Comparison of ENCODE assay signal across 7 cellular contexts in genomic region chr19:3984584-3984907, GRCh38. TPM values are rescaled to one million over a fixed set of nuclear protein-coding genes. Genes with fewer than 3 reads are reported as not detected.
DNase-seq lines count a peak whose midpoint lies in the region.

No MANE protein-coding gene starts in this region.

- peaks cover 23% of the 10 kb centered on the region for H3K4me1 ChIP-seq in HUES48 (ENCODE audit: control insufficient read depth, insufficient read depth, low read length)
- H3K4me1 ChIP-seq in stomach smooth muscle (ENCODE audit: control insufficient read depth, insufficient read depth, low read length): peaks cover 47% of the 10 kb centered on the region

- DNase-seq in activated naive CD8-positive, alpha-beta T cell treated with anti-CD3 and anti-CD28 coated beads for 36 hours: no peak
- no peak for DNase-seq in mesenteric fat pad (ENCODE audit: low spot score)
- DNase-seq in DMS 273 treated with DMSO at 0.1 percent for 48 hours (lab: John Stamatoyannopoulos, UW): no peak
- no peak for DNase-seq in NOMO-1 treated with dmso at 0.1 percent for 144 hours (lab: John Stamatoyannopoulos, UW; ENCODE audit: unreplicated experiment)

- peak overlapping the region; percentile 98 for H3K27ac Mint-ChIP-seq in activated naive CD8-positive, alpha-beta T cell treated with anti-CD3 and anti-CD28 coated beads for 36 hours

- H3K4me3 ChIP-seq in HUES48 (ENCODE audit: low read depth, low read length) (peak overlapping the region; percentile 96), iPS-18c (ENCODE audit: insufficient read depth, low read depth, low read length) (peak overlapping the region; percentile 92), stomach smooth muscle (ENCODE audit: low read length in 2 of 2) (peak overlapping the region; percentile 83 to 95)

- peak overlapping the region; percentile 98 for H3K4me3 Mint-ChIP-seq in activated naive CD8-positive, alpha-beta T cell treated with anti-CD3 and anti-CD28 coated beads for 36 hours

- peaks cover 12% of the 10 kb centered on the region for H3K27me3 Mint-ChIP-seq in activated naive CD8-positive, alpha-beta T cell treated with anti-CD3 and anti-CD28 coated beads for 36 hours

- H3K36me3 Mint-ChIP-seq in activated naive CD8-positive, alpha-beta T cell treated with anti-CD3 and anti-CD28 coated beads for 36 hours: peaks cover 47% of the 10 kb centered on the region

- peak overlapping the region; percentile 98 for H3K9ac ChIP-seq in HUES48 (ENCODE audit: low read depth, low read length)
- peak overlapping the region; percentile 93 to 96 for H3K9ac ChIP-seq in stomach smooth muscle (ENCODE audit: low read length in 2 of 2)

- peaks cover 45% of the 10 kb centered on the region for H3K4me1 Mint-ChIP-seq in activated naive CD8-positive, alpha-beta T cell treated with anti-CD3 and anti-CD28 coated beads for 36 hours

- H3K27ac ChIP-seq in HUES48 (ENCODE audit: low read depth, low read length) (peak overlapping the region; percentile 97), stomach smooth muscle (ENCODE audit: low read length) (peak overlapping the region; percentile 94)

- no peaks in the 10 kb centered on the region for H3K9me3 Mint-ChIP-seq in activated naive CD8-positive, alpha-beta T cell treated with anti-CD3 and anti-CD28 coated beads for 36 hours

- 0 out of 2 replicates have a peak, but pooled peaks cover 3% of the 10 kb centered on the region for H3K27me3 ChIP-seq in HUES48 (ENCODE audit: control insufficient read depth, insufficient read depth, low read length)
- no peaks in the 10 kb centered on the region for H3K27me3 ChIP-seq in stomach smooth muscle (ENCODE audit: control insufficient read depth in 1 of 2, insufficient read depth in 2 of 2, low read length in 2 of 2)

- peaks cover 50% of the 10 kb centered on the region for H3K36me3 ChIP-seq in HUES48 (ENCODE audit: control insufficient read depth, insufficient read depth, low read length)
- peaks cover 41 to 47% of the 10 kb centered on the region in 2 donors for H3K36me3 ChIP-seq in stomach smooth muscle (ENCODE audit: control insufficient read depth in 2 of 2, insufficient read depth in 2 of 2, low read length in 2 of 2)

- H3K9me3 ChIP-seq in HUES48 (ENCODE audit: control insufficient read depth, insufficient read depth, low read length) (no peaks in the 10 kb centered on the region), iPS-18c (ENCODE audit: control insufficient read depth, insufficient read depth, low read length) (no peaks in the 10 kb centered on the region), stomach smooth muscle (ENCODE audit: control insufficient read depth in 2 of 2, low read length in 2 of 2) (no peaks in the 10 kb centered on the region)

RNA-seq across cellular contexts. Expression of gene EEF2, which starts 0.7 kb away (rescaled TPM):
- total RNA-seq in activated naive CD8-positive, alpha-beta T cell treated with anti-CD3 and anti-CD28 coated beads for 36 hours: 1,000 to 10,000 TPM; 3,340 to 3,392 TPM
- 2,131 TPM for total RNA-seq in mesenteric fat pad

RNA-seq across cellular contexts. Expression of gene DAPK3, which starts 13.6 kb away (rescaled TPM):
- total RNA-seq in activated naive CD8-positive, alpha-beta T cell treated with anti-CD3 and anti-CD28 coated beads for 36 hours: 10 to 100 TPM; 31.6 to 32.2 TPM
- 56.5 TPM for total RNA-seq in mesenteric fat pad

RNA-seq across cellular contexts. Expression of gene PIAS4, which starts 23.0 kb away (rescaled TPM):
- 10 to 100 TPM; 24.0 to 26.3 TPM for total RNA-seq in activated naive CD8-positive, alpha-beta T cell treated with anti-CD3 and anti-CD28 coated beads for 36 hours
- total RNA-seq in mesenteric fat pad: 17.9 TPM

RNA-seq across cellular contexts. Expression of gene NMRK2, which starts 51.7 kb away (rescaled TPM):
- total RNA-seq in activated naive CD8-positive, alpha-beta T cell treated with anti-CD3 and anti-CD28 coated beads for 36 hours: not detected
- not detected for total RNA-seq in mesenteric fat pad
